Comparison of ENCODE assay signal across 19 cellular contexts in genomic region chr2:88172882-88173281, GRCh38. TPM values are rescaled to one million over a fixed set of nuclear protein-coding genes. Genes with fewer than 3 reads are reported as not detected.
DNase-seq lines count a peak whose midpoint lies in the region; ATAC-seq and TF ChIP-seq lines count a peak whose summit lies in the region.
"Had no signal": no experiment of that assay in that cellular context is flagged by ENCODE, and none has a peak within 500 bp of the region (broad histone marks: within the 10 kb centered on the region; RNA-seq: fewer than 3 reads in every experiment).

No MANE protein-coding gene starts in this region.

- H3K27me3 Mint-ChIP-seq in activated CD4-positive, alpha-beta T cell treated with anti-CD3 and anti-CD28 coated beads, Interleukin-2, amount 10 ng/mL, durations not matched to agents 24 days and 14 days = peaks cover 30% of the 10 kb centered on the region
- H3K27me3 Mint-ChIP-seq in memory B cell (no peaks in the 10 kb centered on the region), type B pancreatic cell (peaks cover 15% of the 10 kb centered on the region)
- peaks cover 36% of the 10 kb centered on the region for H3K27me3 Mint-ChIP-seq in activated T-helper 2 cell treated with anti-CD3 and anti-CD28 coated beads, Interferon-gamma antibody, Interleukin-2, Interleukin-4, amounts not matched to agents 10 μg/mL and 5 μg/mL and 100 μg/mL, durations not matched to agents 14 hours and 24 hours and 36 hours (ENCODE audit: low read depth)

- intact Hi-C loops in activated CD4-positive, alpha-beta T cell treated with anti-CD3 and anti-CD28 coated beads, Interleukin-2, amount 10 ng/mL, durations not matched to agents 24 days and 14 days (cut with micrococcal nuclease) = no loop called here
- intact Hi-C loops in activated T-helper 2 cell treated with anti-CD3 and anti-CD28 coated beads, Interferon-gamma antibody, Interleukin-2, Interleukin-4, amounts not matched to agents 10 μg/mL and 5 μg/mL and 100 μg/mL, durations not matched to agents 14 hours and 24 hours and 36 hours (cut with micrococcal nuclease) = no loop called here

- TF ChIP-seq CTCF in type B pancreatic cell (conservative IDR thresholded peaks at IDR 0.05) = no peak

- H3K36me3 Mint-ChIP-seq in activated CD4-positive, alpha-beta T cell treated with anti-CD3 and anti-CD28 coated beads, Interleukin-2, amount 10 ng/mL, durations not matched to agents 24 days and 14 days (ENCODE audit: low read depth) = peaks cover 2% of the 10 kb centered on the region
- H3K36me3 Mint-ChIP-seq in memory B cell (no peaks in the 10 kb centered on the region), type B pancreatic cell (no peaks in the 10 kb centered on the region)
- no peaks in the 10 kb centered on the region for H3K36me3 Mint-ChIP-seq in activated T-helper 2 cell treated with anti-CD3 and anti-CD28 coated beads, Interferon-gamma antibody, Interleukin-2, Interleukin-4, amounts not matched to agents 10 μg/mL and 5 μg/mL and 100 μg/mL, durations not matched to agents 14 hours and 24 hours and 36 hours (ENCODE audit: low read depth)

- H3K4me3 Mint-ChIP-seq in activated CD4-positive, alpha-beta T cell treated with anti-CD3 and anti-CD28 coated beads, Interleukin-2, amount 10 ng/mL, durations not matched to agents 24 days and 14 days = no peak overlapping the region
- H3K4me3 Mint-ChIP-seq in memory B cell (no peak overlapping the region), type B pancreatic cell (no peak overlapping the region)
- H3K4me3 Mint-ChIP-seq in activated T-helper 2 cell treated with anti-CD3 and anti-CD28 coated beads, Interferon-gamma antibody, Interleukin-2, Interleukin-4, amounts not matched to agents 10 μg/mL and 5 μg/mL and 100 μg/mL, durations not matched to agents 14 hours and 24 hours and 36 hours (ENCODE audit: low read depth) = no peak overlapping the region
- H3K4me3 Mint-ChIP-seq: CD14-positive monocyte; CD4-positive, alpha-beta T cell; GM23338; HFFc6 had no signal

- peak; percentile 51 for DNase-seq in activated CD4-positive, alpha-beta T cell treated with anti-CD3 and anti-CD28 coated beads, Interleukin-2, amount 10 ng/mL, durations not matched to agents 24 days and 14 days
- DNase-seq in activated CD4-positive, alpha-beta T cell treated with anti-CD3 and anti-CD28 coated beads for 4 hours = no peak
- DNase-seq in memory B cell (ENCODE audit: low spot score in 2 of 2) (no peak), type B pancreatic cell (ENCODE audit: extremely low spot score, unreplicated experiment) (no peak), NCI-H2107 (lab: John Stamatoyannopoulos, UW) (no peak)
- no peak for DNase-seq in activated T-helper 2 cell treated with anti-CD3 and anti-CD28 coated beads, Interferon-gamma antibody, Interleukin-2, Interleukin-4, amounts not matched to agents 10 μg/mL and 5 μg/mL and 100 μg/mL, durations not matched to agents 14 hours and 24 hours and 36 hours (ENCODE audit: low spot score)
- DNase-seq: AML-193; BE2C; CD4-positive, alpha-beta T cell; CD8-positive, alpha-beta memory T cell; DMS 273 treated with DMSO at 0.1 percent for 48 hours; DMS79; EL; GDM1; HFFc6 had no signal

- H3K4me1 Mint-ChIP-seq in activated CD4-positive, alpha-beta T cell treated with anti-CD3 and anti-CD28 coated beads, Interleukin-2, amount 10 ng/mL, durations not matched to agents 24 days and 14 days = peaks cover 4% of the 10 kb centered on the region
- H3K4me1 Mint-ChIP-seq in memory B cell (peaks cover 9% of the 10 kb centered on the region), type B pancreatic cell (ENCODE audit: unreplicated experiment) (peaks cover 4% of the 10 kb centered on the region)
- peaks cover 5% of the 10 kb centered on the region for H3K4me1 Mint-ChIP-seq in activated T-helper 2 cell treated with anti-CD3 and anti-CD28 coated beads, Interferon-gamma antibody, Interleukin-2, Interleukin-4, amounts not matched to agents 10 μg/mL and 5 μg/mL and 100 μg/mL, durations not matched to agents 14 hours and 24 hours and 36 hours (ENCODE audit: low read depth)

- no peak overlapping the region for H3K27ac Mint-ChIP-seq in activated CD4-positive, alpha-beta T cell treated with anti-CD3 and anti-CD28 coated beads, Interleukin-2, amount 10 ng/mL, durations not matched to agents 24 days and 14 days
- H3K27ac Mint-ChIP-seq in memory B cell (peak overlapping the region; percentile 31), type B pancreatic cell (peak overlapping the region; percentile 21)
- no peak overlapping the region for H3K27ac Mint-ChIP-seq in activated T-helper 2 cell treated with anti-CD3 and anti-CD28 coated beads, Interferon-gamma antibody, Interleukin-2, Interleukin-4, amounts not matched to agents 10 μg/mL and 5 μg/mL and 100 μg/mL, durations not matched to agents 14 hours and 24 hours and 36 hours
- H3K27ac Mint-ChIP-seq: CD14-positive monocyte; CD4-positive, alpha-beta T cell; CD8-positive, alpha-beta memory T cell; GM23338; HFFc6 had no signal

- no peaks in the 10 kb centered on the region for H3K9me3 Mint-ChIP-seq in activated CD4-positive, alpha-beta T cell treated with anti-CD3 and anti-CD28 coated beads, Interleukin-2, amount 10 ng/mL, durations not matched to agents 24 days and 14 days
- H3K9me3 Mint-ChIP-seq in memory B cell = peaks cover 3% of the 10 kb centered on the region
- H3K9me3 Mint-ChIP-seq in type B pancreatic cell = no peaks in the 10 kb centered on the region
- no peaks in the 10 kb centered on the region for H3K9me3 Mint-ChIP-seq in activated T-helper 2 cell treated with anti-CD3 and anti-CD28 coated beads, Interferon-gamma antibody, Interleukin-2, Interleukin-4, amounts not matched to agents 10 μg/mL and 5 μg/mL and 100 μg/mL, durations not matched to agents 14 hours and 24 hours and 36 hours
- H3K9me3 Mint-ChIP-seq: CD4-positive, alpha-beta T cell; HFFc6 had no signal

- ATAC-seq in memory B cell (ENCODE audit: low read depth) = no peak
- ATAC-seq in GM18519 (IDR thresholded peaks at IDR 0.05; ENCODE audit: low FRiP score, unreplicated experiment) = no peak
- ATAC-seq: GM12878, GM23338 had no signal

RNA-seq across cellular contexts. Expression of gene THNSL2, which starts 2.7 kb away (rescaled TPM):
- 0.17 and 0.49 TPM in 2 replicates for total RNA-seq in activated CD4-positive, alpha-beta T cell treated with anti-CD3 and anti-CD28 coated beads, Interleukin-2, amount 10 ng/mL, durations not matched to agents 24 days and 14 days
- 3.9 and 7.8 TPM in 2 replicates for total RNA-seq in type B pancreatic cell (ENCODE audit: low replicate concordance)
- 0.64 and 0.71 TPM in 2 replicates for total RNA-seq in activated T-helper 2 cell treated with anti-CD3 and anti-CD28 coated beads, Interferon-gamma antibody, Interleukin-2, Interleukin-4, amounts not matched to agents 10 μg/mL and 5 μg/mL and 100 μg/mL, durations not matched to agents 14 hours and 24 hours and 36 hours
- total RNA-seq: HFFc6 had no signal

RNA-seq across cellular contexts. Expression of gene FABP1, which starts 45.0 kb away (rescaled TPM):
- not detected in 2 replicates for total RNA-seq in activated CD4-positive, alpha-beta T cell treated with anti-CD3 and anti-CD28 coated beads, Interleukin-2, amount 10 ng/mL, durations not matched to agents 24 days and 14 days
- 28.2 and 56.2 TPM in 2 replicates for total RNA-seq in type B pancreatic cell (ENCODE audit: low replicate concordance)
- total RNA-seq in activated T-helper 2 cell treated with anti-CD3 and anti-CD28 coated beads, Interferon-gamma antibody, Interleukin-2, Interleukin-4, amounts not matched to agents 10 μg/mL and 5 μg/mL and 100 μg/mL, durations not matched to agents 14 hours and 24 hours and 36 hours = not detected in 2 replicates
- total RNA-seq: CD4-positive, alpha-beta T cell; CD8-positive, alpha-beta memory T cell; GM12878; GM23338; HFFc6 had no signal

Comparison
In these comparisons a context has a peak if more than half of its experiments do, and no peak if none do; other contexts are left out.
1. H3K27ac Mint-ChIP-seq: peak in memory B cell (single experiment) and type B pancreatic cell (single experiment); none in activated CD4-positive, alpha-beta T cell treated with anti-CD3 and anti-CD28 coated beads, Interleukin-2, amount 10 ng/mL, durations not matched to agents 24 days and 14 days (single experiment) and activated T-helper 2 cell treated with anti-CD3 and anti-CD28 coated beads, Interferon-gamma antibody, Interleukin-2, Interleukin-4, amounts not matched to agents 10 μg/mL and 5 μg/mL and 100 μg/mL, durations not matched to agents 14 hours and 24 hours and 36 hours (single experiment).
2. RNA of gene FABP1, which starts 45.0 kb away (total RNA-seq): 28.2 to 56.2 TPM in type B pancreatic cell; not detected in activated CD4-positive, alpha-beta T cell treated with anti-CD3 and anti-CD28 coated beads, Interleukin-2, amount 10 ng/mL, durations not matched to agents 24 days and 14 days and not detected in activated T-helper 2 cell treated with anti-CD3 and anti-CD28 coated beads, Interferon-gamma antibody, Interleukin-2, Interleukin-4, amounts not matched to agents 10 μg/mL and 5 μg/mL and 100 μg/mL, durations not matched to agents 14 hours and 24 hours and 36 hours; every median in the first group is over 10 times any median in the second.